In genomic region chr17:44501866-44502265, GRCh38 we compare ENCODE assay signal across 8 cellular contexts. TPM values are rescaled to one million over a fixed set of nuclear protein-coding genes. Genes with fewer than 3 reads are reported as not detected.
DNase-seq lines count a peak whose midpoint lies in the region; TF ChIP-seq lines count a peak whose summit lies in the region.

No MANE protein-coding gene starts in this region.

- TF ChIP-seq CTCF in fibroblast of lung (conservative IDR thresholded peaks at IDR 0.05 in 1 of 2, IDR thresholded peaks at IDR 0.05 in 1 of 2; ENCODE audit: low read depth in 1 of 2, low read length in 2 of 2) = no peak

- H3K4me1 ChIP-seq in SJSA1 (replicated peaks) = peaks cover 12% of the 10 kb centered on the region
- H3K4me1 ChIP-seq in fibroblast of lung (ENCODE audit: control insufficient read depth, extremely low read depth, insufficient read depth, low read length) = no peaks in the 10 kb centered on the region
- H3K4me1 ChIP-seq in rectal smooth muscle tissue (ENCODE audit: control insufficient read depth, insufficient read depth, low read length) = peaks cover 14% of the 10 kb centered on the region

- DNase-seq in DMS53 (lab: John Stamatoyannopoulos, UW) = peak; percentile 39
- no peak for DNase-seq in DMS53 treated with DMSO at 0.1 percent for 48 hours (lab: John Stamatoyannopoulos, UW; ENCODE audit: unreplicated experiment)
- peak in 1 of 2 experiments; percentile 19 for DNase-seq in SJSA1 (ENCODE audit: low read depth in 1 of 2, low spot score in 2 of 2)
- peak; percentile 11 to 16 for DNase-seq in fibroblast of lung (ENCODE audit: low read depth in 2 of 2)
- DNase-seq in germinal center (ENCODE audit: low spot score) = no peak
- no peak for DNase-seq in DMS153 treated with DMSO at 0.1 percent for 48 hours (lab: John Stamatoyannopoulos, UW; ENCODE audit: unreplicated experiment)
- DNase-seq in NCI-H1105 treated with DMSO at 0.1 percent for 48 hours (lab: John Stamatoyannopoulos, UW) = no peak

- H3K27me3 ChIP-seq in SJSA1 (replicated peaks) (no peaks in the 10 kb centered on the region), fibroblast of lung (ENCODE audit: control insufficient read depth, insufficient read depth, low read length) (no peaks in the 10 kb centered on the region), rectal smooth muscle tissue (ENCODE audit: control insufficient read depth, insufficient read depth, low read length) (no peaks in the 10 kb centered on the region)

- H3K9me3 ChIP-seq in SJSA1 (replicated peaks) (no peaks in the 10 kb centered on the region), fibroblast of lung (ENCODE audit: control insufficient read depth, insufficient read depth, low read depth, low read length) (no peaks in the 10 kb centered on the region)

- H2AFZ ChIP-seq in fibroblast of lung (ENCODE audit: low read length) = no peak overlapping the region

- peaks cover 16% of the 10 kb centered on the region; the same call in 1 of the 2 replicates for H3K36me3 ChIP-seq in SJSA1
- H3K36me3 ChIP-seq in fibroblast of lung (ENCODE audit: control insufficient read depth, insufficient read depth, low read length) = no peaks in the 10 kb centered on the region
- H3K36me3 ChIP-seq in rectal smooth muscle tissue (ENCODE audit: control insufficient read depth, insufficient read depth, low read length) = no peaks in the 10 kb centered on the region

- peak overlapping the region; percentile 71 for H3K4me2 ChIP-seq in fibroblast of lung (ENCODE audit: extremely low read depth, insufficient read depth, low read length)

- H3K27ac ChIP-seq in SJSA1 (no peak overlapping the region), fibroblast of lung (ENCODE audit: insufficient read depth, low read length) (peak overlapping the region; percentile 93), rectal smooth muscle tissue (ENCODE audit: low read depth, low read length) (no peak overlapping the region)

- H3K9ac ChIP-seq in fibroblast of lung (ENCODE audit: insufficient read depth, low read length) = peak overlapping the region; percentile 94
- no peak overlapping the region for H3K9ac ChIP-seq in rectal smooth muscle tissue (ENCODE audit: low read length)

- H3K4me3 ChIP-seq in SJSA1 (peak overlapping the region; percentile 67), fibroblast of lung (replicated peaks in 1 of 4; ENCODE audit: control extremely low read depth in 1 of 4, insufficient read depth in 1 of 4, low read depth in 3 of 4, low read length in 4 of 4) (peak overlapping the region; percentile 73 to 96 (median 82)), rectal smooth muscle tissue (ENCODE audit: low read length) (peak overlapping the region; percentile 96)

- H4K20me1 ChIP-seq in fibroblast of lung (ENCODE audit: control insufficient read depth, extremely low read depth, insufficient read depth, low read length) = no peaks in the 10 kb centered on the region

- H3K79me2 ChIP-seq in fibroblast of lung (ENCODE audit: control insufficient read depth, insufficient read depth, low read length) = peaks cover 62% of the 10 kb centered on the region

RNA-seq across cellular contexts. Expression of gene GPATCH8, which starts 1.3 kb away (rescaled TPM):
- 5.6 and 22.7 TPM in 2 replicates for total RNA-seq in SJSA1 (2014; rRNA removed; shearing (Covaris generic))
- 13.4 and 19.3 TPM in 2 replicates for total RNA-seq in fibroblast of lung
- 13.7 and 14.0 TPM in 2 replicates for polyA plus RNA-seq in fibroblast of lung
- 11.7 and 15.1 TPM in 2 replicates for polyA plus RNA-seq in fibroblast of lung (2012)
- 17.9 and 21.9 TPM in 2 replicates for polyA minus RNA-seq in fibroblast of lung (ENCODE audit: low replicate concordance)

RNA-seq across cellular contexts. Expression of gene FZD2, which starts 55.4 kb away (rescaled TPM):
- 17.5 and 21.9 TPM in 2 replicates for total RNA-seq in SJSA1 (2014; rRNA removed; shearing (Covaris generic))
- total RNA-seq in fibroblast of lung = 14.6 and 20.3 TPM in 2 replicates
- polyA plus RNA-seq in fibroblast of lung = 14.0 and 23.2 TPM in 2 replicates
- polyA plus RNA-seq in fibroblast of lung (2012) = 24.6 and 32.2 TPM in 2 replicates
- 23.3 and 44.3 TPM in 2 replicates for polyA minus RNA-seq in fibroblast of lung (ENCODE audit: low replicate concordance)

Comparison
In these comparisons a context has a peak if more than half of its experiments do, and no peak if none do; other contexts are left out.
1. DNase-seq: peak in DMS53 (single experiment) and fibroblast of lung (2 of 2); none in DMS53 treated with DMSO at 0.1 percent for 48 hours (single experiment), germinal center (single experiment), DMS153 treated with DMSO at 0.1 percent for 48 hours (single experiment) and NCI-H1105 treated with DMSO at 0.1 percent for 48 hours (single experiment).
2. Peak in every context shown above with its lines, with median percentiles within 50 percentile points of each other: H3K4me3 ChIP-seq.